1 cellular context compared by ENCODE assay signal in genomic region chr1:8423134-8423701, GRCh38.
TF ChIP-seq lines count a peak whose summit lies in the region.

No MANE protein-coding gene starts in this region.

TF ChIP-seq in K562, 482 proteins besides CTCF, POLR2A, EP300 and RAD21 (continued from another document):
- TF ChIP-seq ZBTB40 (IDR thresholded peaks at IDR 0.05) (0 out of 2 replicates have a peak, but pooled peaks have one; percentile 27), ZBTB40 (CRISPR knock-in tag; IDR thresholded peaks at IDR 0.05) (no peak), PML (IDR thresholded peaks at IDR 0.05; ENCODE audit: low read length) (no peak), ZNF280B (CRISPR knock-in tag; IDR thresholded peaks at IDR 0.05) (no peak), SMARCC2 (IDR thresholded peaks at IDR 0.05; ENCODE audit: low read depth) (no peak), NRF1 (conservative IDR thresholded peaks at IDR 0.05 in 1 of 2, IDR thresholded peaks at IDR 0.05 in 1 of 2) (0 out of 4 replicates have a peak, but pooled peaks of 1 of the 2 experiments have one; percentile 8), DIDO1 (tag; IDR thresholded peaks at IDR 0.05; ENCODE audit: low read depth) (no peak), MAZ (CRISPR knock-in tag; conservative IDR thresholded peaks at IDR 0.05 in 1 of 2, IDR thresholded peaks at IDR 0.05 in 1 of 2) (peak; percentile 25 to 26; a peak in 2 of 4 replicates), SMAD4 (CRISPR knock-in tag; conservative IDR thresholded peaks at IDR 0.05) (0 out of 2 replicates have a peak, but pooled peaks have one; percentile 29), ZBTB1 (CRISPR knock-in tag; IDR thresholded peaks at IDR 0.05; ENCODE audit: borderline replicate concordance, low read depth) (0 out of 2 replicates have a peak, but pooled peaks have one; percentile 59), UBTF (IDR thresholded peaks at IDR 0.05; ENCODE audit: borderline replicate concordance in 1 of 2, low read depth in 2 of 2, low read length in 2 of 2) (peak in 1 of 2 experiments; percentile 55; a peak in 1 of 4 replicates), KAT8 (IDR thresholded peaks at IDR 0.05; ENCODE audit: low read depth) (no peak), SFPQ (IDR thresholded peaks at IDR 0.05; ENCODE audit: low read depth, low read length) (no peak), KDM2B (CRISPR knock-in tag; IDR thresholded peaks at IDR 0.05) (peak; percentile 73; the same call in 1 of the 2 replicates), ZNF431 (CRISPR knock-in tag; IDR thresholded peaks at IDR 0.05) (no peak), TFAP4 (CRISPR knock-in tag; IDR thresholded peaks at IDR 0.05; ENCODE audit: borderline replicate concordance) (0 out of 2 replicates have a peak, but pooled peaks have one; percentile 40), CHD1 (IDR thresholded peaks at IDR 0.05; ENCODE audit: low read length) (peak; percentile 89), ZNF766 (CRISPR knock-in tag; conservative IDR thresholded peaks at IDR 0.05) (0 out of 2 replicates have a peak, but pooled peaks have one; percentile 0), KAT7 (CRISPR knock-in tag; IDR thresholded peaks at IDR 0.05; ENCODE audit: borderline replicate concordance) (0 out of 2 replicates have a peak, but pooled peaks have one; percentile 19), TAF1 (IDR thresholded peaks at IDR 0.05; ENCODE audit: control insufficient read depth, extremely low read depth, insufficient read depth, low read length, severe bottlenecking) (peak; percentile 12), ZNF274 (IDR thresholded peaks at IDR 0.05; ENCODE audit: borderline replicate concordance, low read depth, low read length) (no peak), CXXC5 (CRISPR knock-in tag; IDR thresholded peaks at IDR 0.05) (peak; percentile 13), SMARCE1 (IDR thresholded peaks at IDR 0.05) (peak; percentile 29; the same call in 1 of the 2 replicates), YY1 (IDR thresholded peaks at IDR 0.05; ENCODE audit: borderline replicate concordance in 1 of 3, control insufficient read depth in 1 of 3, extremely low read depth in 1 of 3, insufficient read depth in 3 of 3, insufficient read length in 1 of 3, insufficient replicate concordance in 2 of 3, low read depth in 1 of 3, low read length in 2 of 3) (peak in 1 of 3 experiments; percentile 8), PRDM10 (IDR thresholded peaks at IDR 0.05; ENCODE audit: partially characterized antibody) (peak; percentile 37)
